In the genomic region with DNA sequence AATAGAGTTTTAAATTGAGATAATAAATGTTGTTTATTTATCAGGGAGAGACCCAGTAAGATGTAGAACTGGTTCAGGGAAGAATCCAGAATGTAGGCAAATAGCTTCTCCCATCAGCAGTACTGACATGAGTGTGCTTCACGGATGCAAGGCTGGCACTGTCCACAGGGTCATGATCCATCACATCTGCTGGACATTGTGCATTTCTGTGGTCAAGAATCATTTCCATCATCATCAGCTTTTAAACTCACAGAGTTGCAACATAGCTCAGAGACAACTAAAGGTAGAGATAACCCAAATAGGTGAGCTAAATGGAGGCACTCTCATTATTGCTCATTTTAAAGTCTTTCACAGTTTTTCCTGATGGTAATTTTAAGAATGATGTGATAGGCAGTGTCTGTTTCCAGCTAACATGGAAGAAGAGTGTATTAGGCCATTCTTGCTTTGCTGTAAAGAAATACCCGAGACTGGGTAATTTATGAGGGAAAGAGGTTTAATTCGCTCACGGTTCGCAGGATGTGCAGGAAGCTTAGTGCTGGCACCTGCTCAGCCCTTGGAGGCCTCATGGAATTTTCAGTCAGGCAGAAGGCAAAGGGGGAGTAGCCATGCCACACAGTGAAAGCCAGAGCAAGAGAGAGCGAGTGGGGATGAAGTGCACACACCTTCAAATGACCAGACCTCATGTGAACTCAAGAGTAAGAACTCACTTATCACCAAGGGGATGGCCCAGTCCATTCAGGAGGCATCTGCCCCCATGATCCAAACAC, we compare ENCODE assay signal across 26 cellular contexts.
DNase-seq lines count a peak whose midpoint lies in the region; ATAC-seq and TF ChIP-seq lines count a peak whose summit lies in the region.
"Had no signal": no experiment of that assay in that cellular context is flagged by ENCODE, and none has a peak within 500 bp of the region (broad histone marks: within the 10 kb centered on the region; RNA-seq: fewer than 3 reads in every experiment).

No MANE protein-coding gene starts in this region.

- no peak for TF ChIP-seq CTCF in fibroblast of mammary gland (conservative IDR thresholded peaks at IDR 0.05; ENCODE audit: control insufficient read depth, insufficient read depth, low read depth, low read length)

- DNase-seq in EL (peak; percentile 32), LHCN-M2 (ENCODE audit: low read depth) (peak; percentile 6), fibroblast of mammary gland (ENCODE audit: low read depth) (peak; percentile 56), left kidney (ENCODE audit: low read depth, low spot score) (peak; percentile 76), CD1c-positive myeloid dendritic cell (ENCODE audit: extremely low spot score) (no peak), NOMO-1 treated with dmso at 0.1 percent for 144 hours (lab: John Stamatoyannopoulos, UW; ENCODE audit: unreplicated experiment) (no peak)
- DNase-seq: activated CD4-positive, alpha-beta T cell treated with anti-CD3 and anti-CD28 coated beads for 4 hours; activated CD8-positive, alpha-beta memory T cell treated with anti-CD3 and anti-CD28 coated beads for 24 hours; activated T-cell treated with anti-CD3 and anti-CD28 coated beads for 4 hours; anterior cingulate cortex; CD4-positive, CD25-positive, alpha-beta regulatory T cell; cortex of kidney; DND-41; effector memory CD4-positive, alpha-beta T cell; gastrocnemius medialis; GM23248; hypothalamus; NCI-H1092; NCI-H187; NCI-H2171; NCI-H82; stimulated activated naive CD8-positive, alpha-beta T cell treated with anti-CD3 and anti-CD28 coated beads, Interleukin-15, Interleukin-2, amounts not matched to agents 100 U/mL and 50 U/mL, for 24 hours; upper lobe of right lung; WERI-Rb-1 had no signal

- no peak for ATAC-seq in GM18517 (IDR thresholded peaks at IDR 0.05; ENCODE audit: unreplicated experiment)
- ATAC-seq: stimulated activated naive CD8-positive, alpha-beta T cell treated with anti-CD3 and anti-CD28 coated beads, Interleukin-15, Interleukin-2, amounts not matched to agents 100 U/mL and 50 U/mL, for 24 hours; upper lobe of right lung had no signal

- no peak overlapping the region for H3K4me3 ChIP-seq in fibroblast of mammary gland (ENCODE audit: control insufficient read depth, low read depth, low read length)
- H3K4me3 ChIP-seq: gastrocnemius medialis, GM23248, smooth muscle cell, upper lobe of right lung had no signal

Comparison
In these comparisons a context has a peak if more than half of its experiments do, and no peak if none do; other contexts are left out.
1. DNase-seq: peak in EL (single experiment), LHCN-M2 (single experiment), fibroblast of mammary gland (single experiment) and left kidney (single experiment); none in CD1c-positive myeloid dendritic cell (single experiment) and NOMO-1 treated with dmso at 0.1 percent for 144 hours (single experiment).